36 cellular contexts compared by ENCODE assay signal in the genomic region with DNA sequence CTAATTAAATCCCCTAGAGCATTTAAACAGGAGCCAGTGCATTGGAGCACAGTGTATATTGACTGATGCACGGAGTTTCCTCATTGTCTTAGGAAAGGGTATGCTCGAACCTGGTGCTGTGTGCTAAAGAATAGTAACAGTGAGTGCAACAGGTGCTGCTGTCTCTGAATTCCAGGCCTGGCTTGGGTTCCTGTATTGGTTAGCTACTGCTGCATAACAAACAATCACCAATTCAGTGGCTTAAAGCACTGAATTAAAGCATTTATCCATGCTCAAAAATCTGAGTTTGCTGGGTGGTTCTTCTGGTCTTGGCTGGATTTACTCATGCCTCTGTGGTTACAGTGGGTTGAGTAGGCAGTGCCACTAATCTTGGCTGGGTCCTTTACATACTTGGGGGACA. TPM values are rescaled to one million over a fixed set of nuclear protein-coding genes. Genes with fewer than 3 reads are reported as not detected.
"Had no signal": no experiment of that assay in that cellular context is flagged by ENCODE, and none has a peak within 500 bp of the region (broad histone marks: within the 10 kb centered on the region; RNA-seq: fewer than 3 reads in every experiment).

No MANE protein-coding gene starts in this region.

- H3K4me1 ChIP-seq: adrenal gland had no signal

- ATAC-seq: activated CD8-positive, alpha-beta T cell treated with anti-CD3 and anti-CD28 coated beads for 36 hours; activated naive CD4-positive, alpha-beta T cell treated with anti-CD3 and anti-CD28 coated beads, Interleukin-2, amount 50 U/mL, for 72 hours; activated T-cell treated with anti-CD3 and anti-CD28 coated beads, Interleukin-2, amount 50 U/mL, for 4 hours; activated T-cell treated with anti-CD3 and anti-CD28 coated beads, Interleukin-2, amount 50 U/mL, for 72 hours had no signal

- H3K9me3 ChIP-seq: adrenal gland had no signal

- H3K27me3 ChIP-seq: adrenal gland, cardiac muscle cell had no signal

- H3K4me3 ChIP-seq: adrenal gland, cardiac muscle cell had no signal

- H3K27ac ChIP-seq: adrenal gland, cardiac muscle cell, VCaP had no signal

- FAIRE-seq: astrocyte, bronchial epithelial cell, TTC549 had no signal

- DNase-seq: activated B cell treated with CpG ODN at 0.5 μM for 24 hours; activated CD4-positive, alpha-beta memory T cell treated with anti-CD3 and anti-CD28 coated beads for 36 hours; activated CD4-positive, alpha-beta T cell treated with anti-CD3 and anti-CD28 coated beads for 4 hours; activated CD4-positive, alpha-beta T cell treated with anti-CD3 and anti-CD28 coated beads, Interleukin-2, amount 10 ng/mL, durations not matched to agents 24 days and 14 days; activated CD4-positive, alpha-beta T cell treated with anti-CD3 and anti-CD28 coated beads, Interleukin-2, amount 50 U/mL, for 1 hour; activated CD4-positive, alpha-beta T cell treated with anti-CD3 and anti-CD28 coated beads, Interleukin-2, amount 50 U/mL, for 4 hours; activated CD4-positive, CD25-positive, alpha-beta regulatory T cell treated with anti-CD3 and anti-CD28 coated beads, Interleukin-2, amount 50 U/mL, for 72 hours; activated CD8-positive, alpha-beta memory T cell treated with anti-CD3 and anti-CD28 coated beads, Interleukin-2, amount 50 U/mL, for 4 hours; activated CD8-positive, alpha-beta T cell treated with anti-CD3 and anti-CD28 coated beads for 36 hours; activated effector memory CD4-positive, alpha-beta T cell treated with anti-CD3 and anti-CD28 coated beads, Interleukin-2, amount 50 U/mL, for 16 hours; activated gamma-delta T cell treated with Interleukin-2 at 50 U/mL for 16 hours; activated naive CD4-positive, alpha-beta T cell; activated naive CD4-positive, alpha-beta T cell treated with anti-CD3 and anti-CD28 coated beads for 36 hours; activated naive CD4-positive, alpha-beta T cell treated with anti-CD3 and anti-CD28 coated beads, Interleukin-2, amount 50 U/mL, for 16 hours; activated naive CD8-positive, alpha-beta T cell treated with anti-CD3 and anti-CD28 coated beads for 36 hours; activated T-cell treated with anti-CD3 and anti-CD28 coated beads for 4 hours; activated T-cell treated with anti-CD3 and anti-CD28 coated beads, Interleukin-2, amount 50 U/mL, for 1 hour; activated T-cell treated with anti-CD3 and anti-CD28 coated beads, Interleukin-2, amount 50 U/mL, for 4 hours; activated T-cell treated with anti-CD3 and anti-CD28 coated beads, Interleukin-2, amount 50 U/mL, for 72 hours; adrenal gland; amniotic stem cell; aorta; caudate nucleus; cerebellar nuclear complex; T-helper 1 cell; T-helper 2 cell; T-helper 9 cell had no signal

- H3K36me3 ChIP-seq: adrenal gland, cardiac muscle cell had no signal

RNA-seq across cellular contexts. Expression of gene PNLIPRP1, which starts 1.8 kb away (rescaled TPM):
- total RNA-seq: activated B cell treated with CpG ODN at 0.5 μM for 24 hours; activated CD4-positive, alpha-beta memory T cell treated with anti-CD3 and anti-CD28 coated beads for 36 hours; activated CD4-positive, alpha-beta T cell treated with anti-CD3 and anti-CD28 coated beads, Interleukin-2, amount 10 ng/mL, durations not matched to agents 24 days and 14 days; activated CD8-positive, alpha-beta memory T cell treated with anti-CD3 and anti-CD28 coated beads for 36 hours; activated CD8-positive, alpha-beta T cell treated with anti-CD3 and anti-CD28 coated beads for 36 hours; activated naive CD4-positive, alpha-beta T cell treated with anti-CD3 and anti-CD28 coated beads for 36 hours; activated naive CD4-positive, alpha-beta T cell treated with anti-CD3 and anti-CD28 coated beads, Interleukin-2, amount 50 U/mL, for 72 hours; activated naive CD8-positive, alpha-beta T cell treated with anti-CD3 and anti-CD28 coated beads for 36 hours; activated T-cell treated with anti-CD3 and anti-CD28 coated beads, Interleukin-2, amount 50 U/mL, for 72 hours; activated T-helper 1 cell treated with anti-CD3 and anti-CD28 coated beads, Interleukin-12 subunit alpha, Interleukin-12 subunit beta, Interleukin-2, Interleukin-4 antibody, amounts not matched to agents 30 ng/mL and 10 ng/mL and 1 ng/mL, durations not matched to agents 14 hours and 24 hours and 36 hours; activated T-helper 17 cell treated with anti-CD3 and anti-CD28 coated beads, Interleukin-2, amount 50 U/mL, for 72 hours; astrocyte; bronchial epithelial cell; cardiac muscle cell had no signal
- polyA plus RNA-seq: cardiac muscle cell had no signal

RNA-seq across cellular contexts. Expression of gene PNLIPRP2, which starts 31.8 kb away (rescaled TPM):
- total RNA-seq: activated B cell treated with CpG ODN at 0.5 μM for 24 hours; activated CD4-positive, alpha-beta memory T cell treated with anti-CD3 and anti-CD28 coated beads for 36 hours; activated CD4-positive, alpha-beta T cell treated with anti-CD3 and anti-CD28 coated beads, Interleukin-2, amount 10 ng/mL, durations not matched to agents 24 days and 14 days; activated CD8-positive, alpha-beta memory T cell treated with anti-CD3 and anti-CD28 coated beads for 36 hours; activated CD8-positive, alpha-beta T cell treated with anti-CD3 and anti-CD28 coated beads for 36 hours; activated naive CD4-positive, alpha-beta T cell treated with anti-CD3 and anti-CD28 coated beads for 36 hours; activated naive CD4-positive, alpha-beta T cell treated with anti-CD3 and anti-CD28 coated beads, Interleukin-2, amount 50 U/mL, for 72 hours; activated naive CD8-positive, alpha-beta T cell treated with anti-CD3 and anti-CD28 coated beads for 36 hours; activated T-cell treated with anti-CD3 and anti-CD28 coated beads, Interleukin-2, amount 50 U/mL, for 72 hours; activated T-helper 1 cell treated with anti-CD3 and anti-CD28 coated beads, Interleukin-12 subunit alpha, Interleukin-12 subunit beta, Interleukin-2, Interleukin-4 antibody, amounts not matched to agents 30 ng/mL and 10 ng/mL and 1 ng/mL, durations not matched to agents 14 hours and 24 hours and 36 hours; activated T-helper 17 cell treated with anti-CD3 and anti-CD28 coated beads, Interleukin-2, amount 50 U/mL, for 72 hours; astrocyte; bronchial epithelial cell; cardiac muscle cell had no signal
- polyA plus RNA-seq: cardiac muscle cell had no signal

RNA-seq across cellular contexts. Expression of gene PNLIP, which starts 43.3 kb away (rescaled TPM):
- total RNA-seq: activated B cell treated with CpG ODN at 0.5 μM for 24 hours; activated CD4-positive, alpha-beta memory T cell treated with anti-CD3 and anti-CD28 coated beads for 36 hours; activated CD4-positive, alpha-beta T cell treated with anti-CD3 and anti-CD28 coated beads, Interleukin-2, amount 10 ng/mL, durations not matched to agents 24 days and 14 days; activated CD8-positive, alpha-beta memory T cell treated with anti-CD3 and anti-CD28 coated beads for 36 hours; activated CD8-positive, alpha-beta T cell treated with anti-CD3 and anti-CD28 coated beads for 36 hours; activated naive CD4-positive, alpha-beta T cell treated with anti-CD3 and anti-CD28 coated beads for 36 hours; activated naive CD4-positive, alpha-beta T cell treated with anti-CD3 and anti-CD28 coated beads, Interleukin-2, amount 50 U/mL, for 72 hours; activated naive CD8-positive, alpha-beta T cell treated with anti-CD3 and anti-CD28 coated beads for 36 hours; activated T-cell treated with anti-CD3 and anti-CD28 coated beads, Interleukin-2, amount 50 U/mL, for 72 hours; activated T-helper 1 cell treated with anti-CD3 and anti-CD28 coated beads, Interleukin-12 subunit alpha, Interleukin-12 subunit beta, Interleukin-2, Interleukin-4 antibody, amounts not matched to agents 30 ng/mL and 10 ng/mL and 1 ng/mL, durations not matched to agents 14 hours and 24 hours and 36 hours; activated T-helper 17 cell treated with anti-CD3 and anti-CD28 coated beads, Interleukin-2, amount 50 U/mL, for 72 hours; astrocyte; cardiac muscle cell had no signal
- polyA plus RNA-seq: cardiac muscle cell had no signal
